Comparison of ENCODE assay signal across 8 cellular contexts in genomic region chr4:112636688-112637551, GRCh38. TPM values are rescaled to one million over a fixed set of nuclear protein-coding genes. Genes with fewer than 3 reads are reported as not detected.
DNase-seq lines count a peak whose midpoint lies in the region; TF ChIP-seq lines count a peak whose summit lies in the region.

Gene LARP7, plus strand, starts transcription at chr4:112637143. Its CDS starts 7,527 bp downstream, at chr4:112644670.
A gene with protein sequence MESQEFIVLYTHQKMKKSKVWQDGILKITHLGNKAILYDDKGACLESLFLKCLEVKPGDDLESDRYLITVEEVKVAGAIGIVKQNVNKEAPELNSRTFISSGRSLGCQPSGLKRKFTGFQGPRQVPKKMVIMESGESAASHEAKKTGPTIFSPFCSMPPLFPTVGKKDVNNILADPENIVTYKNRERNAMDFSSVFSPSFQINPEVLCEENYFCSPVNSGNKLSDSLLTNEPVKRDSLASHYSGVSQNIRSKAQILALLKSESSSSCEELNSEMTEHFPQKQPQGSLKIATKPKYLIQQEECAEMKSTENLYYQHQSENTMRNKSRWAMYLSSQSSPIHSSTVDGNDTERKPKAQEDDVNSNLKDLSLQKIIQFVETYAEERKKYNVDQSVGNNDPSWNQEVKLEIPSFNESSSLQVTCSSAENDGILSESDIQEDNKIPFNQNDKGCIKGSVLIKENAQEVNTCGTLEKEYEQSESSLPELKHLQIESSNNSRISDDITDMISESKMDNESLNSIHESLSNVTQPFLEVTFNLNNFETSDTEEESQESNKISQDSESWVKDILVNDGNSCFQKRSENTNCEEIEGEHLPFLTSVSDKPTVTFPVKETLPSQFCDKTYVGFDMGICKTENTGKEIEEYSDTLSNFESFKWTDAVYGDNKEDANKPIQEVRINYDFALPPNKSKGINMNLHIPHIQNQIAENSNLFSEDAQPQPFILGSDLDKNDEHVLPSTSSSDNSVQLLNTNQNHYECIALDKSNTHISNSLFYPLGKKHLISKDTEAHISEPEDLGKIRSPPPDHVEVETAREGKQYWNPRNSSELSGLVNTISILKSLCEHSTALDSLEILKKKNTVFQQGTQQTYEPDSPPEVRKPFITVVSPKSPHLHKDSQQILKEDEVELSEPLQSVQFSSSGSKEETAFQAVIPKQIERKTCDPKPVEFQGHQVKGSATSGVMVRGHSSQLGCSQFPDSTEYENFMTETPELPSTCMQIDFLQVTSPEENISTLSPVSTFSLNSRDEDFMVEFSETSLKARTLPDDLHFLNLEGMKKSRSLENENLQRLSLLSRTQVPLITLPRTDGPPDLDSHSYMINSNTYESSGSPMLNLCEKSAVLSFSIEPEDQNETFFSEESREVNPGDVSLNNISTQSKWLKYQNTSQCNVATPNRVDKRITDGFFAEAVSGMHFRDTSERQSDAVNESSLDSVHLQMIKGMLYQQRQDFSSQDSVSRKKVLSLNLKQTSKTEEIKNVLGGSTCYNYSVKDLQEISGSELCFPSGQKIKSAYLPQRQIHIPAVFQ (N-terminal part only) (minus strand): TSS chr4:112636909. CDS start chr4:112633176, 3,733 bp downstream.

- no peaks in the 10 kb centered on the region for H3K9me3 ChIP-seq in suprapubic skin

- no peaks in the 10 kb centered on the region for H3K27me3 ChIP-seq in suprapubic skin

- no peaks in the 10 kb centered on the region for H3K27me3 Mint-ChIP-seq in activated naive CD4-positive, alpha-beta T cell treated with anti-CD3 and anti-CD28 coated beads for 36 hours (ENCODE audit: low read depth)

- peak within 1 kb of the TSS; percentile 16 for H3K27ac Mint-ChIP-seq in activated naive CD4-positive, alpha-beta T cell treated with anti-CD3 and anti-CD28 coated beads for 36 hours

- intact Hi-C loops in activated naive CD4-positive, alpha-beta T cell treated with anti-CD3 and anti-CD28 coated beads for 36 hours (cut with micrococcal nuclease) = loop anchor here (1.0 to 10.0 kb wide), 11 partner anchors 70 to 1124 kb away; partner anchors contain the start of genes AP1AR, CAMK2D and FAM241A

- peaks cover 2% of the 10 kb centered on the region for H3K36me3 Mint-ChIP-seq in activated naive CD4-positive, alpha-beta T cell treated with anti-CD3 and anti-CD28 coated beads for 36 hours (ENCODE audit: low read depth)

- peak; percentile 99 for DNase-seq in GM04504 (ENCODE audit: low read depth)
- DNase-seq in HEK293T (ENCODE audit: extremely low spot score) = peak; percentile 90
- peak; percentile 99 for DNase-seq in MV-4-11 (lab: John Stamatoyannopoulos, UW)
- peak; percentile 98 for DNase-seq in SK-MEL-5 (ENCODE audit: low read depth, low spot score)
- peak; percentile 99 for DNase-seq in activated naive CD4-positive, alpha-beta T cell treated with anti-CD3 and anti-CD28 coated beads for 36 hours
- DNase-seq in germinal center (ENCODE audit: low spot score) = peak; percentile 90
- DNase-seq in non-pigmented ciliary epithelial cell (ENCODE audit: low read depth) = peak; percentile 93
- peak; percentile 99 for DNase-seq in suprapubic skin (ENCODE audit: low spot score in 2 of 2)

- peak within 1 kb of the TSS; percentile 94 for H3K27ac ChIP-seq in suprapubic skin

- no peak for TF ChIP-seq EP300 in suprapubic skin (IDR thresholded peaks at IDR 0.05)

- CTCF ChIA-PET in HEK293T (lab: Yijun Ruan, JAX) = interaction anchor here (1.0 to 1.3 kb wide), 2 partner anchors 32 to 128 kb away, joined by 3 read pairs; no protein-coding TSS in a partner anchor
- CTCF ChIA-PET in activated naive CD4-positive, alpha-beta T cell treated with anti-CD3 and anti-CD28 coated beads for 36 hours (lab: Charles Lee) = interaction anchor here (0.6 to 6.6 kb wide), 3 partner anchors 11 to 127 kb away, joined by 4 to 70 read pairs (median 4); no protein-coding TSS in a partner anchor

- peaks cover 27% of the 10 kb centered on the region for H3K4me1 Mint-ChIP-seq in activated naive CD4-positive, alpha-beta T cell treated with anti-CD3 and anti-CD28 coated beads for 36 hours (ENCODE audit: low read depth)

- TF ChIP-seq POLR2A in suprapubic skin (IDR thresholded peaks at IDR 0.05) = peak in 1 of 2 donors; percentile 58

- peak; percentile 97 to 99 for TF ChIP-seq CTCF in suprapubic skin (IDR thresholded peaks at IDR 0.05)

- peaks cover 21% of the 10 kb centered on the region for H3K4me1 ChIP-seq in suprapubic skin

- H3K4me3 Mint-ChIP-seq in activated naive CD4-positive, alpha-beta T cell treated with anti-CD3 and anti-CD28 coated beads for 36 hours = no peak within 1 kb of the TSS

- under 1% methylated on average over 66 of the region's 66 CpGs for WGBS in suprapubic skin

- H3K9me3 Mint-ChIP-seq in activated naive CD4-positive, alpha-beta T cell treated with anti-CD3 and anti-CD28 coated beads for 36 hours = no peaks in the 10 kb centered on the region

- no peaks in the 10 kb centered on the region for H3K36me3 ChIP-seq in suprapubic skin

- peak within 1 kb of the TSS; percentile 68 for H3K4me3 ChIP-seq in suprapubic skin

- in situ Hi-C loops in SK-MEL-5 (cut with HindIII; ENCODE audit: low pct_unique_long_range_greater_than_20kb, low sequenced_read_pairs) = no loop called here

- POLR2A ChIA-PET in HEK293T (lab: Yijun Ruan, JAX) = no interaction called here

TF ChIP-seq in HEK293T, 16 proteins besides CTCF, POLR2A, EP300 and RAD21:
- TF ChIP-seq CTBP1 (IDR thresholded peaks at IDR 0.05; ENCODE audit: borderline replicate concordance) = no peak
- TF ChIP-seq, protein P1, sequence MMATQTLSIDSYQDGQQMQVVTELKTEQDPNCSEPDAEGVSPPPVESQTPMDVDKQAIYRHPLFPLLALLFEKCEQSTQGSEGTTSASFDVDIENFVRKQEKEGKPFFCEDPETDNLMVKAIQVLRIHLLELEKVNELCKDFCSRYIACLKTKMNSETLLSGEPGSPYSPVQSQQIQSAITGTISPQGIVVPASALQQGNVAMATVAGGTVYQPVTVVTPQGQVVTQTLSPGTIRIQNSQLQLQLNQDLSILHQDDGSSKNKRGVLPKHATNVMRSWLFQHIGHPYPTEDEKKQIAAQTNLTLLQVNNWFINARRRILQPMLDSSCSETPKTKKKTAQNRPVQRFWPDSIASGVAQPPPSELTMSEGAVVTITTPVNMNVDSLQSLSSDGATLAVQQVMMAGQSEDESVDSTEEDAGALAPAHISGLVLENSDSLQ (IDR thresholded peaks at IDR 0.05) = peak; percentile 49; the same call in 1 of the 2 replicates
- no peak for TF ChIP-seq NFRKB (IDR thresholded peaks at IDR 0.05)
- no peak for TF ChIP-seq BHLHE40 (IDR thresholded peaks at IDR 0.05; ENCODE audit: borderline replicate concordance)
- no peak for TF ChIP-seq LEF1 (IDR thresholded peaks at IDR 0.05; ENCODE audit: borderline replicate concordance)
- TF ChIP-seq ELF4 (IDR thresholded peaks at IDR 0.05) = peak; percentile 48; the same call in 1 of the 2 replicates

RNA-seq across cellular contexts. Expression of gene LARP7, which starts in this region (rescaled TPM):
- 43.6 and 44.7 TPM in 2 replicates for total RNA-seq in SK-MEL-5 (2014; rRNA removed; shearing (Covaris generic))
- 19.7 and 20.4 TPM in 2 replicates for polyA plus RNA-seq in SK-MEL-5 (2015; cell fraction: cytosol; rRNA removed)
- polyA plus RNA-seq in SK-MEL-5 (2015; cell fraction: nucleus; rRNA removed) = 28.0 and 39.7 TPM in 2 replicates
- total RNA-seq in activated naive CD4-positive, alpha-beta T cell treated with anti-CD3 and anti-CD28 coated beads for 36 hours = 10 to 100 TPM; 41.5 to 41.9 TPM
- total RNA-seq in suprapubic skin = 10 to 100 TPM; 24.2 to 33.8 (median 27.5) TPM

RNA-seq across cellular contexts. Expression of the second gene that starts in this region (rescaled TPM):
- 6.7 and 8.5 TPM in 2 replicates for total RNA-seq in SK-MEL-5 (2014; rRNA removed; shearing (Covaris generic))
- 1.9 and 3.2 TPM in 2 replicates for polyA plus RNA-seq in SK-MEL-5 (2015; cell fraction: cytosol; rRNA removed)
- 60.4 and 72.8 TPM in 2 replicates for polyA plus RNA-seq in SK-MEL-5 (2015; cell fraction: nucleus; rRNA removed)
- 10 to 100 TPM; 40.0 to 43.0 TPM for total RNA-seq in activated naive CD4-positive, alpha-beta T cell treated with anti-CD3 and anti-CD28 coated beads for 36 hours
- total RNA-seq in suprapubic skin = 1 to 10 TPM; 2.0 to 9.7 (median 6.6) TPM

Comparison
In these comparisons a context has a peak if more than half of its experiments do, and no peak if none do; other contexts are left out.
1. Peak in every context shown above with its lines: DNase-seq, H3K4me3 ChIP-seq and H3K27ac ChIP-seq.